In the genomic region with DNA sequence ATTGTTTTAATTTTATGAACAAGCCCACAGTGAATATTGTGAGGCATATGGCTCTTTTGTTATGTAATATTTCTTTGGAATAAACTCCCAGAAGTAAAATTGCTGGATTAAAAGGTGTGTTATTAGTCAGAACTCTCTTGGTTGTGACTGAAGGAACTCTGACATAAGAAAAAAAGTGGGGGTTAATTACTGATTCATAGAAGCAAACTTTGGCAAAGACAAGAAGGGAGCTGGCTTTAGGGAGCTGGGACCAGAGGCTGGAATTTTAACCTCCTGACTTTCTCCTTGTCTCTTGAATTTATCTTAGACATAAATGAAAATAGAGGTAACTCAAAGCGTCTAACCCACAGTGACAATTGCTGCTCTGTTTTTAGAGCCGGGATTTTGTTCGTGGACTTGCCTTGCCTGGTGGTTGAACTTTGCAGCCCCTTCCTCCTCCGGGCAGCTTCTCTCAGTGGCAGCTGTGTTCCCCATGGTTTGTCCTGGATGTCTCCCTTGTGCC, we compare ENCODE assay signal across 1 cellular context.
TF ChIP-seq lines count a peak whose summit lies in the region.

No MANE protein-coding gene starts in this region.

TF ChIP-seq in IMR-90, 13 proteins besides CTCF, POLR2A, EP300 and RAD21 (continued from another document):
- TF ChIP-seq MXI1 (IDR thresholded peaks at IDR 0.05; ENCODE audit: borderline replicate concordance, low read depth, low read length): no peak
- no peak for TF ChIP-seq NFE2L2 (IDR thresholded peaks at IDR 0.05; ENCODE audit: low read depth, low read length)
- TF ChIP-seq MAFK (IDR thresholded peaks at IDR 0.05; ENCODE audit: low read depth, low read length): no peak
- no peak for TF ChIP-seq RCOR1 (IDR thresholded peaks at IDR 0.05; ENCODE audit: insufficient replicate concordance, low read length)
- no peak for TF ChIP-seq USF2 (IDR thresholded peaks at IDR 0.05; ENCODE audit: low read depth, low read length)
TF ChIP-seq in IMR-90: peak in this region for 0.
